9 cellular contexts compared by ENCODE assay signal in the genomic region with DNA sequence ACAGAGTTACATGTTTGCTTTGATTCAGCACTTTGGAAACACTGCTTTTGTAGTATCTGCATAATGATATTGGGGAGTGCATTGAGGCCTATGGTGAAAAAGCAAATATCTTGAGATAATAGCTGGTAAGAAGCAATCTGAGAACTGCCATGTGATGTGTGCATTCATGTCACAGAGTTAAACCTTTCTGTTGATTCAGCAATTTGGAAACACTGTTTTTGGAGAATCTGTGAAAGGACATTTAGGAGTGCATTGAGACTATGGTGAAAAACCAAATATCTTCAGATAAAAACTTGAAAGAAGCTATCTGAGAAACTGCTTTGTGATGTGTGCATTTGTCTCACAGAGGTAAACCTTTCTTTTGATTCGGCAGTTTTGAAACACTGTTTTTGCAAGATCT.
"Had no signal": no experiment of that assay in that cellular context is flagged by ENCODE, and none has a peak within 500 bp of the region (broad histone marks: within the 10 kb centered on the region; RNA-seq: fewer than 3 reads in every experiment).

No MANE protein-coding gene starts in this region.

- H3K27ac Mint-ChIP-seq: HFFc6, IgD-negative memory B cell had no signal

- H2AFZ ChIP-seq: GM23248 had no signal

- H3K27ac ChIP-seq: GM23248, HL-60 had no signal

- DNase-seq: GM23248, GOT3, H7, HFFc6, KG1 had no signal

- H3K4me1 ChIP-seq: HAP-1 had no signal

- H3K36me3 ChIP-seq: HAP-1 had no signal

- ATAC-seq: HCT116 had no signal

- H3K4me3 ChIP-seq: GM23248, HAP-1 had no signal

- H3K4me1 Mint-ChIP-seq: IgD-negative memory B cell had no signal

- H3K36me3 Mint-ChIP-seq: IgD-negative memory B cell had no signal

- H3K4me3 Mint-ChIP-seq: HFFc6, IgD-negative memory B cell had no signal

- H3K9ac ChIP-seq: GM23248 had no signal

- H3K27me3 Mint-ChIP-seq: IgD-negative memory B cell had no signal

- H3K9me3 ChIP-seq: HAP-1 had no signal
